ENCODE assay signal across 8 cellular contexts in genomic region chr16:74984670-74985411, GRCh38. TPM values are rescaled to one million over a fixed set of nuclear protein-coding genes. Genes with fewer than 3 reads are reported as not detected.
DNase-seq lines count a peak whose midpoint lies in the region; ATAC-seq and TF ChIP-seq lines count a peak whose summit lies in the region.

TSS of gene WDR59 (minus strand) at chr16:74985123. CDS start at chr16:74985017, 106 bp downstream.

- H3K36me3 Mint-ChIP-seq in activated naive CD4-positive, alpha-beta T cell treated with anti-CD3 and anti-CD28 coated beads, Interleukin-2, amount 50 U/mL, for 72 hours = no peaks in the 10 kb centered on the region

- ATAC-seq in HG02610 (IDR thresholded peaks at IDR 0.05; ENCODE audit: unreplicated experiment) (peak; percentile 99), omental fat pad (ENCODE audit: low FRiP score) (peak; percentile 100)
- peak; percentile 99 to 100 for ATAC-seq in activated naive CD4-positive, alpha-beta T cell treated with anti-CD3 and anti-CD28 coated beads, Interleukin-2, amount 50 U/mL, for 72 hours

- H3K4me1 ChIP-seq in testis = peaks cover 7% of the 10 kb centered on the region

- no peak for TF ChIP-seq POLR2A in testis (IDR thresholded peaks at IDR 0.05)

- H3K27ac ChIP-seq in testis = peak within 1 kb of the TSS; percentile 71 to 93

- no peaks in the 10 kb centered on the region for H3K27me3 ChIP-seq in testis

- intact Hi-C loops in testis (cut with DNase I; ENCODE audit: low total_unique reads) = no loop called here

- H3K9me3 Mint-ChIP-seq in activated naive CD4-positive, alpha-beta T cell treated with anti-CD3 and anti-CD28 coated beads, Interleukin-2, amount 50 U/mL, for 72 hours = no peaks in the 10 kb centered on the region

- H3K4me3 ChIP-seq in GM08714 (ENCODE audit: low read length) (peak within 1 kb of the TSS; percentile 87), testis (peak within 1 kb of the TSS; percentile 85 to 100)

- peak within 1 kb of the TSS; percentile 89 for H3K27ac Mint-ChIP-seq in activated naive CD4-positive, alpha-beta T cell treated with anti-CD3 and anti-CD28 coated beads, Interleukin-2, amount 50 U/mL, for 72 hours

- H3K9me3 ChIP-seq in testis = no peaks in the 10 kb centered on the region

- WGBS in testis, 2 donors = 1% methylated on average over 56 of the region's 61 CpGs; no CpG with 5 or more reads in 1 of the 2 donors

- no peaks in the 10 kb centered on the region for H3K36me3 ChIP-seq in testis (ENCODE audit: low read depth, missing control alignments)

- DNase-seq in NCI-H1092 treated with DMSO at 0.1 percent for 48 hours (lab: John Stamatoyannopoulos, UW) (peak; percentile 98), SKM-1 (lab: John Stamatoyannopoulos, UW; ENCODE audit: unreplicated experiment) (peak; percentile 99), glomerular endothelial cell (ENCODE audit: extremely low read depth, low read depth, low spot score) (peak; percentile 96), omental fat pad (ENCODE audit: low spot score) (peak; percentile 99), testis (peak; percentile 100)
- DNase-seq in activated naive CD4-positive, alpha-beta T cell treated with anti-CD3 and anti-CD28 coated beads, Interleukin-2, amount 50 U/mL, for 72 hours (ENCODE audit: low spot score in 2 of 2) = peak; percentile 97 to 98

- TF ChIP-seq CTCF in omental fat pad (IDR thresholded peaks at IDR 0.05) = no peak
- no peak for TF ChIP-seq CTCF in testis (IDR thresholded peaks at IDR 0.05)

RNA-seq across cellular contexts. Expression of gene WDR59, which starts in this region (rescaled TPM):
- total RNA-seq in activated naive CD4-positive, alpha-beta T cell treated with anti-CD3 and anti-CD28 coated beads, Interleukin-2, amount 50 U/mL, for 72 hours = 100 to 1,000 TPM in 1 of 2 donors, 10 to 100 TPM in 1; 75.8 to 110 TPM
- total RNA-seq in glomerular endothelial cell (20.2 and 23.7 TPM in 2 replicates), omental fat pad (10 to 100 TPM; 16.3 to 30.6 (median 21.8) TPM), testis (10 to 100 TPM; 55.0 to 73.8 TPM)
- 47.6 TPM for polyA plus RNA-seq in testis (ENCODE audit: insufficient read depth, low read depth, low replicate concordance)

Comparison
In these comparisons a context has a peak if more than half of its experiments do, and no peak if none do; other contexts are left out.
1. Peak in every context shown above with its lines: DNase-seq, ATAC-seq, H3K4me3 ChIP-seq and H3K27ac ChIP-seq.